Comparison of ENCODE assay signal across 16 cellular contexts in the genomic region with DNA sequence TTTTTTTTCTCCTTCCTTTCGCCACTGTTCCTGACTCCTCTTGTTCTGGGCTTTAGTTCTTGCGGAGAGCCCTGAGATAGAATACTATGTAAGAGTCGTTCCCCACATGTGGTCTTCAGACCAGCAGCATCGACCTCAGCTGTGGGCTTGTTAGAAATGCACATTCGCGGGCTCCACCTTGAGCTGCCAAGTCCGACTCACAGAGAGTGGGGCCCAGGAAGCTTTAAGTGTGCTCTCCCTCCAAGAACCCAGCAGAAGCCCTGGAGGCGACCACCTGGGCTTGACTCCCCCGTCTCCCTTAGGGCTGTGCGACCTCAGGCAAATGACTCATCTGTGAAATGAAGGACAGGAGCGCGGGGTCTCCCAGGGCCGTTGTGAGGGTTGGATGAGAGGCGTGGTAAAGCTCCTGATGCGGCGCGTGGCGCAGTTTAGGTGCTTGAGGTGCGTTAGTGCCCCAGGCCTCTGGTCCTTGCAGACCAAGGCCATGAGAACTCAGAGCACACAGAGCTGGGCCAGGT. TPM values are rescaled to one million over a fixed set of nuclear protein-coding genes. Genes with fewer than 3 reads are reported as not detected.
DNase-seq lines count a peak whose midpoint lies in the region; ATAC-seq and TF ChIP-seq lines count a peak whose summit lies in the region.
"Had no signal": no experiment of that assay in that cellular context is flagged by ENCODE, and none has a peak within 500 bp of the region (broad histone marks: within the 10 kb centered on the region; RNA-seq: fewer than 3 reads in every experiment).

No MANE protein-coding gene starts in this region.

- TF ChIP-seq CTCF in endodermal cell (conservative IDR thresholded peaks at IDR 0.05) = no peak
- TF ChIP-seq CTCF in nephron progenitor cell (IDR thresholded peaks at IDR 0.05) = no peak
- no peak for TF ChIP-seq CTCF in spleen (IDR thresholded peaks at IDR 0.05 in 8 of 11, conservative IDR thresholded peaks at IDR 0.05 in 3 of 11)

- H3K36me3 Mint-ChIP-seq in endodermal cell (ENCODE audit: low read depth) (peaks cover 65% of the 10 kb centered on the region), nephron progenitor cell (ENCODE audit: low read depth) (peaks cover 38% of the 10 kb centered on the region)

- no peaks in the 10 kb centered on the region for H3K9me3 Mint-ChIP-seq in endodermal cell
- H3K9me3 Mint-ChIP-seq in nephron progenitor cell = no peaks in the 10 kb centered on the region
- H3K9me3 Mint-ChIP-seq: CD4-positive, alpha-beta T cell; H9 had no signal

- intact Hi-C loops in spleen (cut with DNase I; ENCODE audit: low total_unique reads) = no loop called here

- WGBS in endodermal cell (ENCODE audit: insufficient coverage in 1 of 2, insufficient read length in 1 of 2), 2 experiments = 93 to 97% methylated on average over 16 to 19 of the region's 19 CpGs
- 90 to 96% (median 94%) methylated on average over 17 to 19 of the region's 19 CpGs for WGBS in spleen, 5 donors

- H3K4me1 ChIP-seq in endodermal cell (ENCODE audit: control insufficient read depth, insufficient read depth, low read length) (no peaks in the 10 kb centered on the region), spleen (no peaks in the 10 kb centered on the region)
- H3K4me1 ChIP-seq: A549, Caco-2 had no signal

- H3K4me3 Mint-ChIP-seq in endodermal cell (no peak overlapping the region), nephron progenitor cell (no peak overlapping the region)
- H3K4me3 Mint-ChIP-seq: CD4-positive, alpha-beta T cell; H9 had no signal

- H3K27ac Mint-ChIP-seq in endodermal cell (no peak overlapping the region), nephron progenitor cell (peak overlapping the region; percentile 48)
- H3K27ac Mint-ChIP-seq: CD4-positive, alpha-beta T cell had no signal

- ATAC-seq in GM19328 (IDR thresholded peaks at IDR 0.05; ENCODE audit: unreplicated experiment) (no peak), GM21360 (IDR thresholded peaks at IDR 0.05; ENCODE audit: unreplicated experiment) (no peak), HG03045 (IDR thresholded peaks at IDR 0.05; ENCODE audit: unreplicated experiment) (no peak)
- ATAC-seq: A549 had no signal

- peak; percentile 25 for DNase-seq in activated effector memory CD4-positive, alpha-beta T cell treated with anti-CD3 and anti-CD28 coated beads, Interleukin-2, amount 50 U/mL, for 16 hours
- no peak for DNase-seq in activated effector memory CD4-positive, alpha-beta T cell treated with Interleukin-2 at 50 U/mL for 16 hours
- peak; percentile 27 for DNase-seq in endodermal cell
- DNase-seq in nephron progenitor cell = no peak
- DNase-seq in spleen = peak; percentile 35
- DNase-seq: AML-193; Caco-2; CD4-positive, alpha-beta T cell; H9 had no signal

- no peak overlapping the region for H3K27ac ChIP-seq in endodermal cell (ENCODE audit: low read depth, low read length)
- no peak overlapping the region for H3K27ac ChIP-seq in spleen
- H3K27ac ChIP-seq: 22Rv1, A549, C4-2B, HL-60 had no signal

- H3K9me3 ChIP-seq in endodermal cell (ENCODE audit: control insufficient read depth, low read length) (no peaks in the 10 kb centered on the region), spleen (no peaks in the 10 kb centered on the region)
- H3K9me3 ChIP-seq: A549, Caco-2 had no signal

- no peak for TF ChIP-seq POLR2A in spleen (IDR thresholded peaks at IDR 0.05)

- H3K27me3 Mint-ChIP-seq in endodermal cell (ENCODE audit: insufficient read depth) (no peaks in the 10 kb centered on the region), nephron progenitor cell (ENCODE audit: low read depth, poor library complexity) (no peaks in the 10 kb centered on the region)
- H3K27me3 Mint-ChIP-seq: CD4-positive, alpha-beta T cell had no signal

- no peak overlapping the region for H3K9ac ChIP-seq in endodermal cell (ENCODE audit: extremely low read depth, low read length, poor library complexity, severe bottlenecking)

- H3K27me3 ChIP-seq in endodermal cell (ENCODE audit: control insufficient read depth, insufficient read depth, low read length, poor library complexity, severe bottlenecking) = no peaks in the 10 kb centered on the region
- H3K27me3 ChIP-seq in spleen (replicated peaks in 1 of 7) = no peaks in the 10 kb centered on the region

- H3K4me3 ChIP-seq in endodermal cell (ENCODE audit: low read length) (no peak overlapping the region), spleen (no peak overlapping the region)
- H3K4me3 ChIP-seq: A549 had no signal

- H3K36me3 ChIP-seq in endodermal cell (ENCODE audit: control insufficient read depth, insufficient read depth, low read length) (peaks cover 84% of the 10 kb centered on the region), spleen (peaks cover 14 to 100% (median 92%) of the 10 kb centered on the region in 6 donors)

- H3K4me1 Mint-ChIP-seq in endodermal cell = no peaks in the 10 kb centered on the region
- no peaks in the 10 kb centered on the region for H3K4me1 Mint-ChIP-seq in nephron progenitor cell
- H3K4me1 Mint-ChIP-seq: H9 had no signal

RNA-seq across cellular contexts. Expression of a gene that starts 18.8 kb away (rescaled TPM):
- total RNA-seq in endodermal cell (10 to 100 TPM; 54.4 to 56.0 TPM), spleen (10 to 100 TPM; 25.1 to 35.5 (median 32.0) TPM)
- polyA plus RNA-seq in endodermal cell (2013, experiment 1 of 2) = 47.6 TPM
- polyA plus RNA-seq in endodermal cell (2013, experiment 2 of 2) = 43.9 TPM
- 10 to 100 TPM; 17.8 to 23.7 (median 23.6) TPM for polyA plus RNA-seq in spleen

RNA-seq across cellular contexts. Expression of a gene that starts 50.0 kb away (rescaled TPM):
- total RNA-seq in endodermal cell (10 to 100 TPM; 29.6 to 32.3 TPM), spleen (10 to 100 TPM; 32.5 to 61.9 (median 57.1) TPM)
- 12.6 TPM for polyA plus RNA-seq in endodermal cell (2013, experiment 1 of 2)
- polyA plus RNA-seq in endodermal cell (2013, experiment 2 of 2) = 9.5 TPM
- 10 to 100 TPM; 24.0 to 40.5 (median 37.7) TPM for polyA plus RNA-seq in spleen

RNA-seq across cellular contexts. Expression of a gene that starts 50.5 kb away (rescaled TPM):
- total RNA-seq in endodermal cell (10 to 100 TPM; 48.1 to 52.6 TPM), spleen (1 to 10 TPM in 6 of 7 donors, not detected in 1; 1.2 to 2.7 (median 1.8) TPM)
- polyA plus RNA-seq in endodermal cell (2013, experiment 1 of 2) = 30.0 TPM
- polyA plus RNA-seq in endodermal cell (2013, experiment 2 of 2) = 34.4 TPM
- under 1 TPM in 2 of 3 donors, not detected in 1; 0.21 to 0.32 TPM for polyA plus RNA-seq in spleen
- total RNA-seq: CD4-positive, alpha-beta T cell had no signal

Comparison
In these comparisons a context has a peak if more than half of its experiments do, and no peak if none do; other contexts are left out.
1. DNase-seq: peak in activated effector memory CD4-positive, alpha-beta T cell treated with anti-CD3 and anti-CD28 coated beads, Interleukin-2, amount 50 U/mL, for 16 hours (single experiment), endodermal cell (single experiment) and spleen (single experiment); none in activated effector memory CD4-positive, alpha-beta T cell treated with Interleukin-2 at 50 U/mL for 16 hours (single experiment) and nephron progenitor cell (single experiment).
2. RNA of a gene that starts 50.5 kb away (total RNA-seq): 48.1 to 52.6 TPM in endodermal cell; 1.2 to 2.7 TPM in spleen; every median in the first group is over 10 times any median in the second.